Comparison of ENCODE assay signal across 17 cellular contexts in genomic region chr1:18484276-18484675, GRCh38. TPM values are rescaled to one million over a fixed set of nuclear protein-coding genes. Genes with fewer than 3 reads are reported as not detected.
DNase-seq lines count a peak whose midpoint lies in the region; ATAC-seq, FAIRE-seq and TF ChIP-seq lines count a peak whose summit lies in the region.
"Had no signal": no experiment of that assay in that cellular context is flagged by ENCODE, and none has a peak within 500 bp of the region (broad histone marks: within the 10 kb centered on the region; RNA-seq: fewer than 3 reads in every experiment).

No MANE protein-coding gene starts in this region.

- POLR2A ChIA-PET in H1 (lab: Charles Lee; ENCODE audit: partially characterized antibody): interaction anchor here (0.9 to 2.2 kb wide), 5 partner anchors 9 to 92 kb away, joined by 3 to 7 read pairs (median 4); no protein-coding TSS in a partner anchor

- TF ChIP-seq POLR2A in H1 (IDR thresholded peaks at IDR 0.05; ENCODE audit: control extremely low read depth in 1 of 2, low read depth in 2 of 2, low read length in 2 of 2): no peak
- TF ChIP-seq POLR2A in vagina (IDR thresholded peaks at IDR 0.05): no peak

- CTCF ChIA-PET in H1 (lab: Charles Lee; ENCODE audit: partially characterized antibody): interaction anchor here (0.9 to 4.0 kb wide), 8 partner anchors 13 to 261 kb away, joined by 3 to 26 read pairs (median 6); no protein-coding TSS in a partner anchor

- H4K20me1 ChIP-seq in BLaER1 (no peaks in the 10 kb centered on the region), H1 (replicated peaks in 1 of 2; ENCODE audit: control insufficient read depth in 1 of 2, insufficient read depth in 2 of 2, low read length in 2 of 2) (no peaks in the 10 kb centered on the region)
- H4K20me1 ChIP-seq in BLaER1 treated with 17β-estradiol and CSF1 and Interleukin-3, amounts not matched to agents 10 nM and 100 nM: peaks cover 0 to 13% (median 0%) of the 10 kb centered on the region in 11 experiments; a peak in 4 of 22 replicates

- H2BK120ac ChIP-seq in H1 (replicated peaks; ENCODE audit: low read depth, low read length): no peak overlapping the region
- no peak overlapping the region for H2BK120ac ChIP-seq in mesenchymal stem cell (ENCODE audit: low read depth, low read length)

- H3K4me1 Mint-ChIP-seq in HFFc6 (ENCODE audit: low read depth): no peaks in the 10 kb centered on the region
- H3K4me1 Mint-ChIP-seq: CD14-positive monocyte had no signal

- 0 out of 2 replicates have a peak, but pooled peaks cover 9% of the 10 kb centered on the region for H3K36me3 Mint-ChIP-seq in HFFc6 (ENCODE audit: low read depth)
- H3K36me3 Mint-ChIP-seq: CD14-positive monocyte; CD4-positive, alpha-beta memory T cell had no signal

- no peaks in the 10 kb centered on the region for H3K36me3 ChIP-seq in BLaER1
- no peaks in the 10 kb centered on the region for H3K36me3 ChIP-seq in BLaER1 treated with 17β-estradiol and CSF1 and Interleukin-3, amounts not matched to agents 10 nM and 100 nM
- peaks cover 5 to 29% (median 10%) of the 10 kb centered on the region in 4 experiments; a peak in 4 of 8 replicates for H3K36me3 ChIP-seq in H1 (ENCODE audit: control insufficient read depth in 2 of 4, insufficient read depth in 4 of 4, low read length in 3 of 4)
- H3K36me3 ChIP-seq in mesenchymal stem cell (ENCODE audit: control insufficient read depth in 1 of 2, insufficient read depth in 2 of 2, low read depth in 1 of 2, low read length in 2 of 2): peaks cover 0 to 8% of the 10 kb centered on the region in 2 experiments
- H3K36me3 ChIP-seq in vagina: no peaks in the 10 kb centered on the region
- H3K36me3 ChIP-seq: BE2C had no signal

- H3K14ac ChIP-seq in H1 (ENCODE audit: insufficient read length): no peak overlapping the region
- H3K14ac ChIP-seq in mesenchymal stem cell (ENCODE audit: low read length in 2 of 2): no peak overlapping the region

- H3K4me3 ChIP-seq in BLaER1 (no peak overlapping the region), H1 (ENCODE audit: extremely low read depth in 1 of 4, insufficient read depth in 2 of 4, low read depth in 3 of 4, low read length in 4 of 4) (no peak overlapping the region), mesenchymal stem cell (ENCODE audit: insufficient read depth in 1 of 2, low read depth in 1 of 2, low read length in 2 of 2) (no peak overlapping the region), vagina (no peak overlapping the region)
- H3K4me3 ChIP-seq in BLaER1 treated with 17β-estradiol and CSF1 and Interleukin-3, amounts not matched to agents 10 nM and 100 nM: no peak overlapping the region
- H3K4me3 ChIP-seq: GM12878 had no signal

- H3K4me3 Mint-ChIP-seq in HFFc6: no peak overlapping the region
- H3K4me3 Mint-ChIP-seq: CD14-positive monocyte; CD4-positive, alpha-beta memory T cell; H9 had no signal

- TF ChIP-seq EP300 in H1 (IDR thresholded peaks at IDR 0.05; ENCODE audit: borderline replicate concordance in 1 of 2, low read depth in 2 of 2, low read length in 2 of 2): no peak

- H2AK5ac ChIP-seq in H1 (ENCODE audit: low read depth, low read length) (no peak overlapping the region), mesenchymal stem cell (ENCODE audit: low read length, severe bottlenecking) (peak overlapping the region; percentile 49)

- H4K5ac ChIP-seq in H1 (ENCODE audit: insufficient read length, low read depth, low read length): no peak overlapping the region

- no peak overlapping the region for H4K8ac ChIP-seq in H1 (ENCODE audit: extremely low read depth, insufficient read depth, low read length)
- H4K8ac ChIP-seq in mesenchymal stem cell (ENCODE audit: low read length): no peak overlapping the region

- no peaks in the 10 kb centered on the region for H3K23me2 ChIP-seq in H1 (ENCODE audit: low read depth, low read length)

- DNase-seq in H1 (ENCODE audit: low read depth in 1 of 2, low spot score in 2 of 2) (no peak), mesenchymal stem cell (no peak), vagina (ENCODE audit: extremely low spot score in 2 of 2) (no peak), HFFc6 (no peak)
- DNase-seq: ACHN; BE2C; CD4-positive, alpha-beta memory T cell; DMS79 treated with DMSO at 0.1 percent for 48 hours; GOT3; H9 had no signal

- H3K4me2 ChIP-seq in BLaER1: peak overlapping the region; percentile 98
- peak overlapping the region in 10 of 11 experiments; percentile 19 to 99 (median 94); a peak in 18 of 22 replicates for H3K4me2 ChIP-seq in BLaER1 treated with 17β-estradiol and CSF1 and Interleukin-3, amounts not matched to agents 10 nM and 100 nM
- no peak overlapping the region for H3K4me2 ChIP-seq in H1 (ENCODE audit: insufficient read depth in 1 of 2, low read depth in 2 of 2, low read length in 2 of 2)
- no peak overlapping the region for H3K4me2 ChIP-seq in mesenchymal stem cell (ENCODE audit: low read length, poor library complexity, severe bottlenecking)

- no peak for TF ChIP-seq CTCF in H1 (IDR thresholded peaks at IDR 0.05; ENCODE audit: control extremely low read depth in 1 of 3, insufficient read depth in 1 of 3, low read depth in 1 of 3, low read length in 3 of 3)
- TF ChIP-seq CTCF in vagina (IDR thresholded peaks at IDR 0.05): no peak
- no peak for TF ChIP-seq CTCF in HFFc6 (IDR thresholded peaks at IDR 0.05)

- no peak overlapping the region for H3K27ac Mint-ChIP-seq in HFFc6
- H3K27ac Mint-ChIP-seq: CD14-positive monocyte had no signal

- H3K4ac ChIP-seq in H1 (replicated peaks; ENCODE audit: insufficient read length, low read depth, low read length) (no peak overlapping the region), mesenchymal stem cell (ENCODE audit: low read depth in 1 of 2, low read length in 2 of 2) (no peak overlapping the region)

- H2BK5ac ChIP-seq in H1 (ENCODE audit: low read depth, low read length): no peak overlapping the region
- H2BK5ac ChIP-seq in mesenchymal stem cell (ENCODE audit: low read depth, low read length, poor library complexity, severe bottlenecking): no peak overlapping the region

- 91% methylated on average over 3 of the region's 3 CpGs; no CpG with 5 or more reads in 1 of the 2 experiments for WGBS in H1 (ENCODE audit: extremely low coverage in 1 of 2, insufficient coverage in 1 of 2, insufficient read length in 1 of 2, insufficient replicate concordance in 2 of 2, low coverage in 1 of 2, low lambda C conversion rate in 2 of 2, missing lambda C conversion rate in 1 of 2), 2 experiments
- WGBS in mesenchymal stem cell: 72% methylated on average over 3 of the region's 3 CpGs

- no peak overlapping the region for H2AFZ ChIP-seq in H1 (ENCODE audit: low read length)
- H2AFZ ChIP-seq in mesenchymal stem cell (ENCODE audit: low read depth, low read length): no peak overlapping the region

- H3K79me2 ChIP-seq in H1 (ENCODE audit: control insufficient read depth in 1 of 2, insufficient read depth in 2 of 2, low read length in 2 of 2): peaks cover 0 to 4% of the 10 kb centered on the region in 2 experiments; a peak in 1 of 4 replicates

- H2BK12ac ChIP-seq in H1 (ENCODE audit: low read depth, low read length) (peak overlapping the region; percentile 32; the same call in 1 of the 2 replicates), mesenchymal stem cell (ENCODE audit: low read length in 2 of 2) (no peak overlapping the region)

- peak overlapping the region; percentile 25; the same call in 1 of the 2 replicates for H2BK20ac ChIP-seq in H1 (ENCODE audit: low read length)

- FAIRE-seq in H1 (lab: Jason Lieb, UNC): no peak
- FAIRE-seq: A204.1, GM12878 had no signal

- peaks cover 51% of the 10 kb centered on the region for H3K9me3 Mint-ChIP-seq in HFFc6

- H3K23ac ChIP-seq in H1 (ENCODE audit: insufficient read length): no peak overlapping the region
- H3K23ac ChIP-seq in mesenchymal stem cell (ENCODE audit: low read length in 2 of 2): no peak overlapping the region

- 0 out of 2 replicates have a peak overlapping the region, but pooled peaks have one; percentile 19 for H2BK15ac ChIP-seq in H1 (ENCODE audit: low read length)
- H2BK15ac ChIP-seq in mesenchymal stem cell (ENCODE audit: low read depth, poor library complexity, severe bottlenecking): no peak overlapping the region

- H3K4me1 ChIP-seq in BLaER1 (peaks cover 64% of the 10 kb centered on the region), H1 (replicated peaks in 1 of 4; ENCODE audit: control insufficient read depth in 3 of 4, insufficient read depth in 4 of 4, low read length in 3 of 4) (peaks cover 9 to 30% (median 18%) of the 10 kb centered on the region in 4 experiments), mesenchymal stem cell (ENCODE audit: control insufficient read depth, insufficient read depth, low read depth, low read length) (peaks cover 38% of the 10 kb centered on the region), vagina (no peaks in the 10 kb centered on the region)
- peaks cover 39 to 67% (median 62%) of the 10 kb centered on the region in 10 experiments for H3K4me1 ChIP-seq in BLaER1 treated with 17β-estradiol and CSF1 and Interleukin-3, amounts not matched to agents 10 nM and 100 nM
- H3K4me1 ChIP-seq: BE2C had no signal

- H4K91ac ChIP-seq in H1 (replicated peaks; ENCODE audit: insufficient read length, low read length): no peak overlapping the region
- H4K91ac ChIP-seq in mesenchymal stem cell (ENCODE audit: low read length): no peak overlapping the region

- no peak overlapping the region for H3K27ac ChIP-seq in BLaER1
- H3K27ac ChIP-seq in BLaER1 treated with 17β-estradiol and CSF1 and Interleukin-3, amounts not matched to agents 10 nM and 100 nM: no peak overlapping the region
- H3K27ac ChIP-seq in H1 (ENCODE audit: low read depth, low read length): no peak overlapping the region
- no peak overlapping the region for H3K27ac ChIP-seq in mesenchymal stem cell (ENCODE audit: low read length, poor library complexity, severe bottlenecking)
- no peak overlapping the region for H3K27ac ChIP-seq in vagina
- H3K27ac ChIP-seq: HL-60 had no signal

- H3K18ac ChIP-seq in H1 (ENCODE audit: extremely low read depth, low read length) (no peak overlapping the region), mesenchymal stem cell (ENCODE audit: low read depth in 1 of 2, low read length in 2 of 2) (no peak overlapping the region)

- H3K9me3 ChIP-seq in BLaER1: no peaks in the 10 kb centered on the region
- H3K9me3 ChIP-seq in BLaER1 treated with 17β-estradiol and CSF1 and Interleukin-3, amounts not matched to agents 10 nM and 100 nM (replicated peaks in 1 of 11): no peaks in the 10 kb centered on the region
- peaks cover 0 to 34% of the 10 kb centered on the region in 2 experiments; a peak in 3 of 4 replicates for H3K9me3 ChIP-seq in H1 (ENCODE audit: insufficient read depth in 2 of 2, low read depth in 1 of 2, low read length in 1 of 2)
- H3K9me3 ChIP-seq in mesenchymal stem cell (ENCODE audit: control insufficient read depth, low read length): no peaks in the 10 kb centered on the region
- no peaks in the 10 kb centered on the region for H3K9me3 ChIP-seq in vagina
- H3K9me3 ChIP-seq: BE2C had no signal

- intact Hi-C loops in vagina (cut with DNase I): no loop called here

- ATAC-seq in HG02870 (IDR thresholded peaks at IDR 0.05; ENCODE audit: unreplicated experiment): no peak
- ATAC-seq: GM12878 had no signal

- H3K9ac ChIP-seq in BLaER1: no peak overlapping the region
- H3K9ac ChIP-seq in BLaER1 treated with 17β-estradiol and CSF1 and Interleukin-3, amounts not matched to agents 10 nM and 100 nM: no peak overlapping the region
- H3K9ac ChIP-seq in H1 (replicated peaks in 1 of 4; ENCODE audit: extremely low read depth in 1 of 4, low read depth in 3 of 4, low read length in 3 of 4): no peak overlapping the region
- no peak overlapping the region for H3K9ac ChIP-seq in mesenchymal stem cell (ENCODE audit: low read length)

- H3K79me1 ChIP-seq in H1 (ENCODE audit: low read depth, low read length) (0 out of 2 replicates have a peak, but pooled peaks cover 6% of the 10 kb centered on the region), mesenchymal stem cell (replicated peaks; ENCODE audit: low read length, poor library complexity, severe bottlenecking) (peaks cover 6% of the 10 kb centered on the region)

- no peaks in the 10 kb centered on the region; the same call in 1 of the 2 replicates for H3K27me3 Mint-ChIP-seq in HFFc6 (ENCODE audit: insufficient read depth)

- H3K27me3 ChIP-seq in BLaER1 (no peaks in the 10 kb centered on the region), H1 (replicated peaks in 1 of 4; ENCODE audit: control insufficient read depth in 3 of 4, extremely low read depth in 1 of 4, insufficient read depth in 3 of 4, low read length in 3 of 4) (no peaks in the 10 kb centered on the region), mesenchymal stem cell (ENCODE audit: control insufficient read depth in 1 of 2, insufficient read depth in 1 of 2, low read length in 2 of 2) (peaks cover 0 to 10% of the 10 kb centered on the region in 2 experiments), vagina (no peaks in the 10 kb centered on the region)
- H3K27me3 ChIP-seq in BLaER1 treated with 17β-estradiol and CSF1 and Interleukin-3, amounts not matched to agents 10 nM and 100 nM: peaks cover 0 to 30% (median 0%) of the 10 kb centered on the region in 11 experiments; a peak in 5 of 22 replicates
- H3K27me3 ChIP-seq: BE2C had no signal

- TF ChIP-seq RAD21 in H1 (IDR thresholded peaks at IDR 0.05 in 1 of 2, conservative IDR thresholded peaks at IDR 0.05 in 1 of 2; ENCODE audit: low read depth in 2 of 2, low read length in 2 of 2): no peak

- H3K56ac ChIP-seq in H1 (replicated peaks; ENCODE audit: insufficient read length, low read depth, low read length): no peak overlapping the region

RNA-seq across cellular contexts. Expression of gene KLHDC7A, which starts 3.5 kb away (rescaled TPM):
- total RNA-seq in H1 (2021; fragmentation: NEBNext Ultra II Directional; extraction: Animal tissue kit (Norgen Biotek cat#: 25700)): 18.9 and 19.1 TPM in 2 replicates
- polyA plus RNA-seq in H1 (2011; rRNA removed): 3.9 and 8.5 TPM in 2 replicates
- 6.8 TPM for polyA plus RNA-seq in H1 (2011; cell fraction: cytosol; rRNA removed)
- polyA plus RNA-seq in H1 (2011; cell fraction: nucleus; rRNA removed): 15.3 TPM
- 7.8 to 11.5 TPM (median 10.0 TPM) in 4 replicates for polyA plus RNA-seq in H1 (2012, experiment 1 of 2)
- polyA plus RNA-seq in H1 (2012, experiment 2 of 2): 8.7 TPM
- 17.9 TPM for polyA plus RNA-seq in H1 (2013, experiment 1 of 2)
- 18.2 TPM for polyA plus RNA-seq in H1 (2013, experiment 2 of 2)
- polyA minus RNA-seq in H1 (2011; rRNA and poly(A)+ RNA removed): 9.1 and 9.2 TPM in 2 replicates
- polyA minus RNA-seq in H1 (2011; cell fraction: cytosol; rRNA and poly(A)+ RNA removed): 11.3 TPM
- 21.2 TPM for polyA minus RNA-seq in H1 (2011; cell fraction: nucleus; rRNA and poly(A)+ RNA removed)
- polyA plus RNA-seq in mesenchymal stem cell (2013, experiment 1 of 2): not detected
- not detected for polyA plus RNA-seq in mesenchymal stem cell (2013, experiment 2 of 2)
- total RNA-seq in vagina: not detected
- not detected for total RNA-seq in HFFc6 (2021; fragmentation: NEBNext Ultra II Directional; extraction: Animal tissue kit (Norgen Biotek cat#: 25700))
- total RNA-seq: CD4-positive, alpha-beta memory T cell; GM12878 had no signal
- polyA plus RNA-seq: CD14-positive monocyte; CD4-positive, alpha-beta memory T cell; GM12878 had no signal

Comparison
In these comparisons a context has a peak if more than half of its experiments do, and no peak if none do; other contexts are left out.
1. H3K4me2 ChIP-seq: peak in BLaER1 (single experiment) and BLaER1 treated with 17β-estradiol and CSF1 and Interleukin-3, amounts not matched to agents 10 nM and 100 nM (10 of 11); none in H1 (0 of 2) and mesenchymal stem cell (single experiment).
2. RNA of gene KLHDC7A, which starts 3.5 kb away (total RNA-seq): 18.9 to 19.1 TPM in H1; not detected in vagina (single experiment) and not detected in HFFc6; every median in the first group is over 10 times any median in the second.